ENCODE assay signal across 17 cellular contexts in the genomic region with DNA sequence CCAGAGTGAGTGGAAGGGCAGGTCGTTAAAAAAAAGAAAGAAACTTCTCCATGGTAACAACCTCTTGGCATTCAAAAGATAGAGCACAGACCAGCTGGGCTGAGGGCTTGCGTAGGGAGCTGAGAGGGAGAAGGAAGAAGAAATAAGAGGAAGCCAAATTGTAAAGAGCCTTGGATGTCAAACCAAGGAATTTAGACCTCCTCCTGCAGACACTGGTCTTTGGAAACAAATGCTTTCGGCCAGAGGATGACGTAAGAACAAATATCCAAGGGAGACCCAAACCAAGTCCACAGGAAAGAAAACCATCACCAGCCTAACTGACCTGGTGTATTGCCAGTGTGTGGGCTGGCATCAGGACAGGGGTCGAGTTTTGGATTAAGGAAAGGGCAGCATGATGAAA.
DNase-seq lines count a peak whose midpoint lies in the region; ATAC-seq and TF ChIP-seq lines count a peak whose summit lies in the region.
"Had no signal": no experiment of that assay in that cellular context is flagged by ENCODE, and none has a peak within 500 bp of the region (broad histone marks: within the 10 kb centered on the region; RNA-seq: fewer than 3 reads in every experiment).

No MANE protein-coding gene starts in this region.

- in situ Hi-C loops in astrocyte of the spinal cord (cut with HindIII; ENCODE audit: low sequenced_read_pairs), result no loop called here

- no peaks in the 10 kb centered on the region for H3K27me3 ChIP-seq in heart left ventricle

- peaks cover 3 to 34% (median 19%) of the 10 kb centered on the region in 12 donors for H3K4me1 ChIP-seq in heart left ventricle
- H3K4me1 ChIP-seq: parathyroid adenoma had no signal

- no peaks in the 10 kb centered on the region for H3K9me3 ChIP-seq in heart left ventricle

- DNase-seq in NCI-H2171 treated with DMSO at 0.1 percent for 48 hours (lab: John Stamatoyannopoulos, UW) (peak; percentile 50), NCI-H2171 (lab: John Stamatoyannopoulos, UW) (no peak), astrocyte of the spinal cord (ENCODE audit: low read depth, low spot score) (peak; percentile 73), heart left ventricle (peak in 2 of 5 donors; percentile 35 to 46), skeletal muscle cell (ENCODE audit: low read depth) (peak; percentile 49), NCI-H1930 (lab: John Stamatoyannopoulos, UW) (no peak)
- no peak for DNase-seq in activated CD4-positive, alpha-beta T cell treated with anti-CD3 and anti-CD28 coated beads for 1 hour
- DNase-seq: ACHN; activated CD4-positive, alpha-beta T cell treated with anti-CD3 and anti-CD28 coated beads, Interleukin-2, amount 50 U/mL, for 4 hours; activated T-cell treated with anti-CD3 and anti-CD28 coated beads, Interleukin-2, amount 50 U/mL, for 24 hours; CD4-positive, alpha-beta T cell; kidney glomerular epithelial cell; PC-3; stimulated activated naive CD8-positive, alpha-beta T cell treated with anti-CD3 and anti-CD28 coated beads, Interleukin-15, Interleukin-2, amounts not matched to agents 100 U/mL and 50 U/mL, for 24 hours had no signal

- TF ChIP-seq CTCF in astrocyte of the spinal cord (IDR thresholded peaks at IDR 0.05; ENCODE audit: low read depth, low read length) (no peak), heart left ventricle (IDR thresholded peaks at IDR 0.05) (no peak)

- 65 to 71% (median 67%) methylated on average over 5 of the region's 5 CpGs for WGBS in heart left ventricle, 4 donors

- intact Hi-C loops in heart left ventricle (cut with DNase I), result no loop called here

- no peak for TF ChIP-seq POLR2A in heart left ventricle (IDR thresholded peaks at IDR 0.05)

- no peak overlapping the region for H3K4me3 ChIP-seq in astrocyte of the spinal cord (ENCODE audit: low read depth, low read length)
- H3K4me3 ChIP-seq in heart left ventricle, result no peak overlapping the region
- H3K4me3 ChIP-seq in skeletal muscle cell (ENCODE audit: low read depth, low read length), result no peak overlapping the region

- ATAC-seq in heart left ventricle (peak in 3 of 4 donors; percentile 56 to 70 (median 63)), GM19351 (IDR thresholded peaks at IDR 0.05; ENCODE audit: unreplicated experiment) (no peak)
- ATAC-seq: PC-3; SK-N-SH treated with all-trans-retinoic acid at 6 μM for 48 hours; stimulated activated naive CD8-positive, alpha-beta T cell treated with anti-CD3 and anti-CD28 coated beads, Interleukin-15, Interleukin-2, amounts not matched to agents 100 U/mL and 50 U/mL, for 24 hours had no signal

- no peaks in the 10 kb centered on the region for H3K36me3 ChIP-seq in heart left ventricle

- H3K27ac ChIP-seq in heart left ventricle, result peak overlapping the region in 2 of 12 donors; percentile 25 to 44
- H3K27ac ChIP-seq: parathyroid adenoma had no signal

Comparison
In these comparisons a context has a peak if more than half of its experiments do, and no peak if none do; other contexts are left out.
1. DNase-seq: peak in NCI-H2171 treated with DMSO at 0.1 percent for 48 hours (single experiment), astrocyte of the spinal cord (single experiment) and skeletal muscle cell (single experiment); none in NCI-H2171 (single experiment), activated CD4-positive, alpha-beta T cell treated with anti-CD3 and anti-CD28 coated beads for 1 hour (single experiment) and NCI-H1930 (0 of 2).